In the genomic region with DNA sequence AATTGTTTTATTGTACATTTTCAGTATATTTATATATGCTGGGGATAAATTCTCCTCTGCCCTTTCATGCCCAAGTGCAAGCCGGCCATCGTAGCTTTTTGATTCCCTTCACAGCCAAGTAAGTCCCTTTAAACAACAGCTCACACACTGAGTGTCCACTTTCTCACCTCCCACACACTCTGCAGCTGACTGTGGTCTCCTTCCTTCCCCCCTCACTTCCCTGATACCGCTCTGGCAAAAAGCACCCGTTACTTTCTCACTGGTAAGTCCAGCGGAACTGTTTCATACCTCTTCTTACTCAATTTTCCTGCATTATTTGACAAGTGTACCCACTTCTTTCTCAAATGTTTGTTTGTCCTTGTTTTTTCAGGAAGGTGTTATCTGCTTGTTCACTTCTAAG, we compare ENCODE assay signal across 23 cellular contexts. TPM values are rescaled to one million over a fixed set of nuclear protein-coding genes. Genes with fewer than 3 reads are reported as not detected.
A peak's percentile ranks its signal among the peaks of the same experiment; 100 is the strongest.
DNase-seq lines count a peak whose midpoint lies in the region; ATAC-seq and TF ChIP-seq lines count a peak whose summit lies in the region.
"Had no signal": no experiment of that assay in that cellular context is flagged by ENCODE, and none has a peak within 500 bp of the region (broad histone marks: within the 10 kb centered on the region; RNA-seq: fewer than 3 reads in every experiment).

No MANE protein-coding gene starts in this region.

- POLR2A ChIA-PET in SK-N-SH (lab: Yijun Ruan, JAX) = no interaction called here
- POLR2A ChIA-PET in PC-9 (lab: Charles Lee; ENCODE audit: unreplicated experiment) = interaction anchor here (0.7 kb wide), 1 partner anchor 355 kb away, joined by 5 read pairs; no protein-coding TSS in a partner anchor

- CTCF ChIA-PET in SK-N-SH (lab: Yijun Ruan, JAX) (interaction anchor here (1.1 to 1.6 kb wide), 3 partner anchors 11 to 292 kb away, joined by 3 to 6 read pairs (median 4); partner anchors contain the start of gene SSBP1), PC-9 (lab: Charles Lee) (no interaction called here)

- H3F3A ChIP-seq in SK-N-SH (replicated peaks; ENCODE audit: insufficient read depth) (peaks cover 6% of the 10 kb centered on the region), PC-9 (ENCODE audit: insufficient read depth, low read depth) (peaks cover 6% of the 10 kb centered on the region; the same call in 1 of the 2 replicates)

- H3K9me2 ChIP-seq in SK-N-SH = no peaks in the 10 kb centered on the region
- no peaks in the 10 kb centered on the region for H3K9me2 ChIP-seq in PC-9 (ENCODE audit: insufficient read depth)

- H3K36me3 ChIP-seq in SK-N-SH (replicated peaks in 1 of 2; ENCODE audit: control insufficient read depth in 1 of 2, insufficient read depth in 2 of 2, low read length in 1 of 2) = no peaks in the 10 kb centered on the region
- H3K36me3 ChIP-seq in PC-9 (ENCODE audit: low read depth) = no peaks in the 10 kb centered on the region
- no peaks in the 10 kb centered on the region for H3K36me3 ChIP-seq in upper lobe of right lung
- H3K36me3 ChIP-seq in esophagus squamous epithelium = no peaks in the 10 kb centered on the region
- H3K36me3 ChIP-seq: BLaER1 treated with 17β-estradiol and CSF1 and Interleukin-3, amounts not matched to agents 10 nM and 100 nM; HAP-1 had no signal

- TF ChIP-seq RAD21 in SK-N-SH (IDR thresholded peaks at IDR 0.05; ENCODE audit: low read length) = no peak

- H3K9ac ChIP-seq in SK-N-SH = no peak overlapping the region
- H3K9ac ChIP-seq: BLaER1 treated with 17β-estradiol and CSF1 and Interleukin-3, amounts not matched to agents 10 nM and 100 nM had no signal

- peak overlapping the region; percentile 5; the same call in 1 of the 2 replicates for H3K4me2 ChIP-seq in SK-N-SH
- no peak overlapping the region for H3K4me2 ChIP-seq in PC-9

- H3K27me3 ChIP-seq in SK-N-SH (ENCODE audit: insufficient read depth) (no peaks in the 10 kb centered on the region), PC-9 (ENCODE audit: insufficient read depth, low read depth) (no peaks in the 10 kb centered on the region), upper lobe of right lung (no peaks in the 10 kb centered on the region), esophagus squamous epithelium (no peaks in the 10 kb centered on the region)
- H3K27me3 ChIP-seq: BLaER1 treated with 17β-estradiol and CSF1 and Interleukin-3, amounts not matched to agents 10 nM and 100 nM had no signal

- H3K27ac ChIP-seq in SK-N-SH (ENCODE audit: low read depth in 2 of 2, low read length in 1 of 2) (no peak overlapping the region), PC-9 (no peak overlapping the region), upper lobe of right lung (no peak overlapping the region), esophagus squamous epithelium (no peak overlapping the region)
- H3K27ac ChIP-seq: BLaER1 treated with 17β-estradiol and CSF1 and Interleukin-3, amounts not matched to agents 10 nM and 100 nM; SK-N-MC had no signal

- TF ChIP-seq POLR2A in esophagus squamous epithelium (IDR thresholded peaks at IDR 0.05) = no peak

- H4K20me1 ChIP-seq in SK-N-SH (ENCODE audit: insufficient read depth) = no peaks in the 10 kb centered on the region
- no peaks in the 10 kb centered on the region for H4K20me1 ChIP-seq in PC-9 (ENCODE audit: insufficient read depth)
- H4K20me1 ChIP-seq: BLaER1 treated with 17β-estradiol and CSF1 and Interleukin-3, amounts not matched to agents 10 nM and 100 nM had no signal

- no peak for TF ChIP-seq EP300 in SK-N-SH (IDR thresholded peaks at IDR 0.05; ENCODE audit: borderline replicate concordance in 1 of 2, low read depth in 1 of 2, low read length in 1 of 2)

- WGBS in SK-N-SH (ENCODE audit: low lambda C conversion rate) = 38% methylated on average over 5 of the region's 5 CpGs
- WGBS in esophagus squamous epithelium, 2 donors = 50 to 57% methylated on average over 5 of the region's 5 CpGs

- TF ChIP-seq CTCF in SK-N-SH (IDR thresholded peaks at IDR 0.05) = no peak
- TF ChIP-seq CTCF in PC-9 (conservative IDR thresholded peaks at IDR 0.05) = no peak
- TF ChIP-seq CTCF in upper lobe of right lung (IDR thresholded peaks at IDR 0.05) = no peak
- no peak for TF ChIP-seq CTCF in esophagus squamous epithelium (IDR thresholded peaks at IDR 0.05)

- DNase-seq in SK-N-SH (no peak), PC-9 (no peak), left kidney (ENCODE audit: low read depth, low spot score) (peak; percentile 70), upper lobe of right lung (no peak), NCI-H69 (lab: John Stamatoyannopoulos, UW) (no peak), NCI-H446 treated with DMSO at 0.1 percent for 48 hours (lab: John Stamatoyannopoulos, UW) (no peak), esophagus squamous epithelium (lab: John Stamatoyannopoulos, UW) (no peak)
- DNase-seq: DMS153, NCI-H1417 treated with DMSO at 0.1 percent for 48 hours, NCI-H2029 treated with DMSO at 0.1 percent for 48 hours, NCI-H2171 treated with DMSO at 0.1 percent for 48 hours, NCI-H510A, NCI-H82 had no signal

- intact Hi-C loops in PC-9 (cut with micrococcal nuclease; ENCODE audit: unreplicated experiment) (loop anchor here (1.0 to 5.0 kb wide), 2 partner anchors 55 to 379 kb away; no protein-coding TSS in a partner anchor), upper lobe of right lung (cut with DNase I) (no loop called here), esophagus squamous epithelium (cut with DNase I) (no loop called here)

- TSS peak; percentile 73 for BruUV-seq in PC-9 (replicated peaks; lab: Mats Ljungman, UMichigan)

- ATAC-seq in SK-N-SH treated with all-trans-retinoic acid at 6 μM for 48 hours = no peak
- peak; percentile 85 for ATAC-seq in upper lobe of right lung
- ATAC-seq: Panc1, Right ventricle myocardium inferior had no signal

- H3K79me2 ChIP-seq in SK-N-SH (ENCODE audit: insufficient read depth) (no peaks in the 10 kb centered on the region), PC-9 (ENCODE audit: low read depth) (no peaks in the 10 kb centered on the region)

- H2AFZ ChIP-seq in SK-N-SH (ENCODE audit: low read depth) = peak overlapping the region; percentile 67
- H2AFZ ChIP-seq in PC-9 = no peak overlapping the region

- no peaks in the 10 kb centered on the region for H3K9me3 ChIP-seq in SK-N-SH
- H3K9me3 ChIP-seq in PC-9 (ENCODE audit: insufficient read depth, low read depth) = no peaks in the 10 kb centered on the region
- no peaks in the 10 kb centered on the region for H3K9me3 ChIP-seq in upper lobe of right lung
- H3K9me3 ChIP-seq in esophagus squamous epithelium = no peaks in the 10 kb centered on the region
- H3K9me3 ChIP-seq: BLaER1 treated with 17β-estradiol and CSF1 and Interleukin-3, amounts not matched to agents 10 nM and 100 nM; HAP-1 had no signal

- H3K4me1 ChIP-seq in SK-N-SH (ENCODE audit: control insufficient read depth in 1 of 2, insufficient read depth in 2 of 2, low read depth in 1 of 2, low read length in 1 of 2) (peaks cover 0 to 8% of the 10 kb centered on the region in 2 experiments; a peak in 1 of 4 replicates), PC-9 (replicated peaks; ENCODE audit: insufficient read depth) (peaks cover 10% of the 10 kb centered on the region; the same call in 1 of the 2 replicates), upper lobe of right lung (no peaks in the 10 kb centered on the region), esophagus squamous epithelium (no peaks in the 10 kb centered on the region)
- H3K4me1 ChIP-seq: HAP-1 had no signal

- no peak overlapping the region for H3K4me3 ChIP-seq in SK-N-SH (ENCODE audit: low read depth in 2 of 2, low read length in 1 of 2)
- no peak overlapping the region for H3K4me3 ChIP-seq in PC-9
- no peak overlapping the region for H3K4me3 ChIP-seq in upper lobe of right lung
- no peak overlapping the region for H3K4me3 ChIP-seq in esophagus squamous epithelium
- H3K4me3 ChIP-seq: BLaER1 treated with 17β-estradiol and CSF1 and Interleukin-3, amounts not matched to agents 10 nM and 100 nM; HAP-1; SK-N-MC had no signal

TF ChIP-seq in SK-N-SH, 30 proteins besides CTCF, POLR2A, EP300 and RAD21 (continues in another document):
- TF ChIP-seq RCOR1 (IDR thresholded peaks at IDR 0.05; ENCODE audit: low read length) (no peak), GABPA (IDR thresholded peaks at IDR 0.05; ENCODE audit: low read depth) (no peak), POLR2AphosphoS5 (IDR thresholded peaks at IDR 0.05; ENCODE audit: low read depth, low read length) (no peak), SMC3 (IDR thresholded peaks at IDR 0.05; ENCODE audit: low read depth, low read length) (no peak), MXI1 (IDR thresholded peaks at IDR 0.05; ENCODE audit: low read depth, low read length) (no peak), ELF1 (IDR thresholded peaks at IDR 0.05) (no peak), CHD2 (IDR thresholded peaks at IDR 0.05; ENCODE audit: low read length, partially characterized antibody) (no peak)

TF ChIP-seq in SK-N-SH treated with all-trans-retinoic acid at 6 μM for 48 hours, 23 proteins besides CTCF, POLR2A, EP300 and RAD21 (continues in another document):
- no peak for TF ChIP-seq ISL1 (CRISPR knock-in tag; IDR thresholded peaks at IDR 0.05)
- TF ChIP-seq GLIS3 (CRISPR knock-in tag; IDR thresholded peaks at IDR 0.05) = no peak
- no peak for TF ChIP-seq RARB (CRISPR knock-in tag; IDR thresholded peaks at IDR 0.05)
- no peak for TF ChIP-seq PATZ1 (CRISPR knock-in tag; IDR thresholded peaks at IDR 0.05; ENCODE audit: borderline replicate concordance)
- TF ChIP-seq ESRRG (CRISPR knock-in tag; IDR thresholded peaks at IDR 0.05) = no peak
- no peak for TF ChIP-seq ZFP3 (CRISPR knock-in tag; IDR thresholded peaks at IDR 0.05)

RNA-seq across cellular contexts. Expression of gene MGAM, which starts 35.2 kb away (rescaled TPM):
- polyA plus RNA-seq in SK-N-SH (2012; rRNA removed) = 0.46 and 0.65 TPM in 2 replicates
- 0.36 and 0.63 TPM in 2 replicates for polyA plus RNA-seq in SK-N-SH (2012; cell fraction: cytosol; rRNA removed)
- 0.59 and 1.2 TPM in 2 replicates for polyA plus RNA-seq in SK-N-SH (2012; cell fraction: nucleus; rRNA removed)
- total RNA-seq in PC-9 (2021) (0.48 and 0.83 TPM in 2 replicates), upper lobe of right lung (7.2 TPM), esophagus squamous epithelium (under 1 TPM in 3 of 4 donors, not detected in 1; 0.15 to 0.53 (median 0.19) TPM)
- total RNA-seq: A172 had no signal
- polyA plus RNA-seq: IgD-negative memory B cell had no signal

RNA-seq across cellular contexts. Expression of gene TAS2R38, which starts 57.3 kb away (rescaled TPM):
- polyA plus RNA-seq in SK-N-SH (2012; rRNA removed) = 0.23 and 0.42 TPM in 2 replicates
- 0.04 TPM in 1 of 2 replicates, not detected in the other for polyA plus RNA-seq in SK-N-SH (2012; cell fraction: cytosol; rRNA removed)
- 2.4 and 2.8 TPM in 2 replicates for polyA plus RNA-seq in SK-N-SH (2012; cell fraction: nucleus; rRNA removed)
- total RNA-seq in PC-9 (2021) (not detected in 2 replicates), upper lobe of right lung (not detected), esophagus squamous epithelium (not detected)
- total RNA-seq: A172, HT1080, LHCN-M2, Right ventricle myocardium inferior had no signal
- polyA plus RNA-seq: IgD-negative memory B cell had no signal
